In the genomic region with DNA sequence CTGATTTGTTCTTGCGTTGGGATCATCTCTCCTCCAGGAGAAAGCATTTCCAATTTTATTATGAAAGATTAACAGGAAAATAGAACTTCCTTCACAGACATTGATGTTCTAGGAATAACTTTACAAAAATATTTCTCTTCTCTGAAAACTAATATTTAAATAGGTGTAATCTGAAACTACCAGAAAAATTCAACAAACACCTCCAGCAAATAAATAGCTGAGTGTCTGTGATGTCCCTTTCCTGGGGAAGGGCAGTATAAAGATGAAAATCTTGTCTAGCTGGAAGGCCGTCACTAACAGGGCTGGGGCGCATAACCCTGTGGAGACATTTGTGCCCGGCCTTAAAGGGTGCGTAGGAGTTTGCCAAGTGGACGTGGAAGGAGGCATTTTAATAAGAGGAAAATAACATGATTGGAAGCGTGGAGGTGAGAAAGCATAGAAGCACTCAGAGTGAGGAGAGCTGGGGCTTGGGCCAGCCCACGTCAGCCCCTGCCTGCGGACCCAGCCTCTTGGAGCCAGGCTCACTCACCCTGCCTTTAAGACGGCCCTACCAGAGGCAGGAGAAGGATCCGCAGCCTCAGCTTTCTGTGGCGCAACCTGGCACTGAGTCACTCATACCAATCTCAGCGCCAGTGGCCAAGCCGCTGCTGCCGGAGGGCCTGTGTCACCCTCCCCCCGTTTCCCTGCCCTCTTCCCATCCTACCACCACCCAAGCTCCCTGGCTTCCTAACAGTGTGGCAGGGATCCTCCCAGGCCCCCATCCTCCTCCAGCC, we compare ENCODE assay signal across 8 cellular contexts.
DNase-seq lines count a peak whose midpoint lies in the region; ATAC-seq and TF ChIP-seq lines count a peak whose summit lies in the region.

No MANE protein-coding gene starts in this region.

- H3K4me3 Mint-ChIP-seq in activated CD4-positive, alpha-beta memory T cell treated with anti-CD3 and anti-CD28 coated beads, Interleukin-2, amount 10 ng/mL, durations not matched to agents 7 days and 5 days: peak overlapping the region; percentile 77

- H3K36me3 ChIP-seq in stomach: no peaks in the 10 kb centered on the region

- ATAC-seq in HG03354 (IDR thresholded peaks at IDR 0.05; ENCODE audit: poor library complexity, severe bottlenecking, unreplicated experiment) (peak; percentile 23), foreskin keratinocyte (peak; percentile 77)

- H3K9me3 Mint-ChIP-seq in activated CD4-positive, alpha-beta memory T cell treated with anti-CD3 and anti-CD28 coated beads, Interleukin-2, amount 10 ng/mL, durations not matched to agents 7 days and 5 days: no peaks in the 10 kb centered on the region

- POLR2A ChIA-PET in activated CD4-positive, alpha-beta memory T cell treated with anti-CD3 and anti-CD28 coated beads, Interleukin-2, amount 10 ng/mL, durations not matched to agents 7 days and 5 days (lab: Charles Lee): interaction anchor here (0.9 to 7.1 kb wide), 40 partner anchors 13 to 686 kb away, joined by 3 to 131 read pairs (median 10); a partner anchor contains a TSS

- H3K4me1 Mint-ChIP-seq in activated CD4-positive, alpha-beta memory T cell treated with anti-CD3 and anti-CD28 coated beads, Interleukin-2, amount 10 ng/mL, durations not matched to agents 7 days and 5 days: peaks cover 76% of the 10 kb centered on the region

- TF ChIP-seq EP300 in stomach (IDR thresholded peaks at IDR 0.05): no peak

- H3K27me3 ChIP-seq in foreskin keratinocyte (no peaks in the 10 kb centered on the region), stomach (no peaks in the 10 kb centered on the region)

- H3K4me1 ChIP-seq in foreskin keratinocyte (no peaks in the 10 kb centered on the region), stomach (peaks cover 0 to 29% (median 10%) of the 10 kb centered on the region in 4 donors)

- no peaks in the 10 kb centered on the region for H3K9me3 ChIP-seq in stomach

- DNase-seq in GM03348 (ENCODE audit: low spot score) (peak; percentile 87), foreskin keratinocyte (peak in 1 of 2 donors; percentile 59), stomach (no peak), SKM-1 (lab: John Stamatoyannopoulos, UW; ENCODE audit: unreplicated experiment) (no peak), putamen (ENCODE audit: low spot score) (no peak), ureter (ENCODE audit: low spot score) (no peak)
- peak; percentile 77 for DNase-seq in activated CD4-positive, alpha-beta memory T cell treated with anti-CD3 and anti-CD28 coated beads, Interleukin-2, amount 10 ng/mL, durations not matched to agents 7 days and 5 days

- no peak overlapping the region for H3K4me3 ChIP-seq in stomach

- H3K27ac ChIP-seq in foreskin keratinocyte (no peak overlapping the region), stomach (peak overlapping the region in 3 of 5 donors; percentile 15 to 65 (median 56))

- CTCF ChIA-PET in activated CD4-positive, alpha-beta memory T cell treated with anti-CD3 and anti-CD28 coated beads, Interleukin-2, amount 10 ng/mL, durations not matched to agents 7 days and 5 days (lab: Charles Lee): interaction anchor here (0.6 to 11.4 kb wide), 30 partner anchors 12 to 516 kb away, joined by 3 to 228 read pairs (median 5); a partner anchor contains a TSS

- peak overlapping the region; percentile 90 for H3K27ac Mint-ChIP-seq in activated CD4-positive, alpha-beta memory T cell treated with anti-CD3 and anti-CD28 coated beads, Interleukin-2, amount 10 ng/mL, durations not matched to agents 7 days and 5 days

- no peak for TF ChIP-seq POLR2A in stomach (IDR thresholded peaks at IDR 0.05)

- H3K36me3 Mint-ChIP-seq in activated CD4-positive, alpha-beta memory T cell treated with anti-CD3 and anti-CD28 coated beads, Interleukin-2, amount 10 ng/mL, durations not matched to agents 7 days and 5 days (ENCODE audit: low read depth): peaks cover 15% of the 10 kb centered on the region

- WGBS in stomach, 5 donors: 69 to 90% (median 83%) methylated on average over 15 to 16 of the region's 16 CpGs

- TF ChIP-seq CTCF in foreskin keratinocyte (conservative IDR thresholded peaks at IDR 0.05) (no peak), stomach (IDR thresholded peaks at IDR 0.05) (no peak)

- H3K27me3 Mint-ChIP-seq in activated CD4-positive, alpha-beta memory T cell treated with anti-CD3 and anti-CD28 coated beads, Interleukin-2, amount 10 ng/mL, durations not matched to agents 7 days and 5 days: no peaks in the 10 kb centered on the region

- intact Hi-C loops in stomach (cut with DNase I; ENCODE audit: low total_unique reads): no loop called here

Comparison
In these comparisons a context has a peak if more than half of its experiments do, and no peak if none do; other contexts are left out.
1. DNase-seq: peak in GM03348 (single experiment) and activated CD4-positive, alpha-beta memory T cell treated with anti-CD3 and anti-CD28 coated beads, Interleukin-2, amount 10 ng/mL, durations not matched to agents 7 days and 5 days (single experiment); none in stomach (single experiment), SKM-1 (single experiment), putamen (single experiment) and ureter (single experiment).